ENCODE assay signal across 9 cellular contexts in genomic region chr1:55212349-55213028, GRCh38. TPM values are rescaled to one million over a fixed set of nuclear protein-coding genes. Genes with fewer than 3 reads are reported as not detected.
DNase-seq lines count a peak whose midpoint lies in the region; ATAC-seq and TF ChIP-seq lines count a peak whose summit lies in the region.
"Had no signal": no experiment of that assay in that cellular context is flagged by ENCODE, and none has a peak within 500 bp of the region (broad histone marks: within the 10 kb centered on the region; RNA-seq: fewer than 3 reads in every experiment).

No MANE protein-coding gene starts in this region.

- H3K4me1 Mint-ChIP-seq in activated T-cell treated with anti-CD3 and anti-CD28 coated beads, Interleukin-2, amount 50 U/mL, for 24 hours (ENCODE audit: low read depth): peaks cover 73% of the 10 kb centered on the region

- H3K27me3 ChIP-seq in lower lobe of right lung (ENCODE audit: low read depth): no peaks in the 10 kb centered on the region
- no peaks in the 10 kb centered on the region for H3K27me3 ChIP-seq in vagina

- peak; percentile 26 for DNase-seq in stimulated activated CD4-positive, alpha-beta T cell treated with anti-CD3 and anti-CD28 coated beads, Interleukin-15, amount 100 ng/mL, for 24 hours
- DNase-seq in stimulated activated CD4-positive, alpha-beta T cell treated with anti-CD3 and anti-CD28 coated beads, Interleukin-1b, Interleukin-23, amount 100 ng/mL, for 48 hours: no peak
- no peak for DNase-seq in activated T-cell treated with anti-CD3 and anti-CD28 coated beads, Interleukin-2, amount 50 U/mL, for 24 hours
- no peak for DNase-seq in lower lobe of right lung
- no peak for DNase-seq in vagina (ENCODE audit: extremely low spot score in 2 of 2)
- no peak for DNase-seq in stimulated activated naive CD4-positive, alpha-beta T cell treated with Interleukin-2 at 50 U/mL for 16 hours (lab: John Stamatoyannopoulos, UW)
- DNase-seq: RPMI8226 had no signal

- H3K9me3 Mint-ChIP-seq in activated T-cell treated with anti-CD3 and anti-CD28 coated beads, Interleukin-2, amount 50 U/mL, for 24 hours: no peaks in the 10 kb centered on the region

- ATAC-seq in lower lobe of right lung: no peak
- ATAC-seq in HG02642 (IDR thresholded peaks at IDR 0.05; ENCODE audit: poor library complexity, unreplicated experiment): no peak
- ATAC-seq in GM21825 (IDR thresholded peaks at IDR 0.05; ENCODE audit: unreplicated experiment): no peak

- peaks cover 43% of the 10 kb centered on the region for H3K36me3 Mint-ChIP-seq in activated T-cell treated with anti-CD3 and anti-CD28 coated beads, Interleukin-2, amount 50 U/mL, for 24 hours (ENCODE audit: low read depth)

- no peaks in the 10 kb centered on the region for H3K27me3 Mint-ChIP-seq in activated T-cell treated with anti-CD3 and anti-CD28 coated beads, Interleukin-2, amount 50 U/mL, for 24 hours

- peak overlapping the region; percentile 96 for H3K27ac ChIP-seq in lower lobe of right lung
- peak overlapping the region; percentile 26 for H3K27ac ChIP-seq in vagina

- H3K4me3 Mint-ChIP-seq in activated T-cell treated with anti-CD3 and anti-CD28 coated beads, Interleukin-2, amount 50 U/mL, for 24 hours: peak overlapping the region; percentile 90

- intact Hi-C loops in lower lobe of right lung (cut with DNase I) (no loop called here), vagina (cut with DNase I) (no loop called here)

- TF ChIP-seq CTCF in lower lobe of right lung (IDR thresholded peaks at IDR 0.05) (no peak), vagina (IDR thresholded peaks at IDR 0.05) (no peak)

- no peaks in the 10 kb centered on the region for H3K9me3 ChIP-seq in lower lobe of right lung
- H3K9me3 ChIP-seq in vagina: no peaks in the 10 kb centered on the region

- no peaks in the 10 kb centered on the region for H3K36me3 ChIP-seq in lower lobe of right lung
- no peaks in the 10 kb centered on the region for H3K36me3 ChIP-seq in vagina

- TF ChIP-seq POLR2A in vagina (IDR thresholded peaks at IDR 0.05): no peak

- H3K4me3 ChIP-seq in lower lobe of right lung: peak overlapping the region; percentile 82
- H3K4me3 ChIP-seq in vagina: peak overlapping the region in 1 of 2 donors; percentile 92

- H3K4me1 ChIP-seq in lower lobe of right lung: peaks cover 69% of the 10 kb centered on the region
- peaks cover 67% of the 10 kb centered on the region for H3K4me1 ChIP-seq in vagina

- peak overlapping the region; percentile 95 for H3K27ac Mint-ChIP-seq in activated T-cell treated with anti-CD3 and anti-CD28 coated beads, Interleukin-2, amount 50 U/mL, for 24 hours

RNA-seq across cellular contexts. Expression of gene USP24, which starts 2.7 kb away (rescaled TPM):
- total RNA-seq in lower lobe of right lung (37.6 TPM), vagina (35.8 TPM)
